Comparison of ENCODE assay signal across 7 cellular contexts in the genomic region with DNA sequence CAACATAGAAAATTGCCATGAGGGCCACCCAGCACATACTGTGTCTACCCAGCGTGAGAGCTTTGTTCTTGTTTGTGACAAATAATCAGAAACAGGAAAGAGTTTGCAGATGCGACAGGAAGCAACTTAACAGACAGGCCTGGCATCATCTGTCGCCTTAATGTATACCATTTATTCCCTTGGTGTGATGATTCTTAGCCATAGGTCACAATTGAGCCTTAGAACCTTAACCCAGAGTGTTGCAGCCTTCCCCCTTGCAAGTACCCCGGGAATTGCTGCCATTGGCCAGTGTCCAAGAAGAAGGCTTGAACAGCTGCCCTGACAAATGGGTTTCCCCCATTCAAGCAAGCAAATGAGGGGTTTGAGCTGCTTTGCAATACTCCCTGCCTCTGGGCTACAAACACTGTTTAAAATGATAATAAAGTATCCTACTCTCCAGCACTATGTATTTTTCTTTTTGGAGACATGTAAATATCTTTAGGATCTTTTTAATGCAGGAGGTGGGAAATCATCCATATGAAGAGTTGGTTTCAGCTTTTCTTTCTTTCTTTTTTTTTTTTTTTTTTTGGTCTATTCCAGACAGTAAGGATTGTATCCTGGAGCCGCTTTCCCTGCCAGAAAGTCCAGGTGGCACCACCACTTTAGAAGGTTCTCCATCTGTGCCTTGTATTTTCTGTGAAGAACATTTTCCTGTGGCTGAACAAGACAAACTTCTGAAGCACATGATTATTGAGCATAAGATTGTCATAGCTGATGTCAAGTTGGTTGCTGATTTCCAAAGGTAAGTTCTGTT.
A peak's percentile ranks its signal among the peaks of the same experiment; 100 is the strongest.
DNase-seq lines count a peak whose midpoint lies in the region; ATAC-seq and TF ChIP-seq lines count a peak whose summit lies in the region.

No MANE protein-coding gene starts in this region.

- ATAC-seq in HG02943 (IDR thresholded peaks at IDR 0.05; ENCODE audit: low read depth, unreplicated experiment): peak; percentile 49

- H3K4me1 Mint-ChIP-seq in neural crest cell (no peaks in the 10 kb centered on the region), progenitor cell of endocrine pancreas (ENCODE audit: low read depth) (no peaks in the 10 kb centered on the region)

- peak overlapping the region; percentile 10 for H3K27ac Mint-ChIP-seq in neural crest cell (ENCODE audit: unreplicated experiment)
- H3K27ac Mint-ChIP-seq in progenitor cell of endocrine pancreas: no peak overlapping the region

- H3K4me3 Mint-ChIP-seq in neural crest cell: no peak overlapping the region
- no peak overlapping the region for H3K4me3 Mint-ChIP-seq in progenitor cell of endocrine pancreas (ENCODE audit: low read depth)

- no peaks in the 10 kb centered on the region for H3K27me3 Mint-ChIP-seq in neural crest cell (ENCODE audit: low read depth)
- H3K27me3 Mint-ChIP-seq in progenitor cell of endocrine pancreas: no peaks in the 10 kb centered on the region

- DNase-seq in GM19238 (ENCODE audit: insufficient read length, low spot score): peak; percentile 7
- DNase-seq in NCI-H2171 treated with DMSO at 0.1 percent for 48 hours (lab: John Stamatoyannopoulos, UW): peak; percentile 97
- no peak for DNase-seq in neural crest cell (ENCODE audit: low read depth, low spot score)
- DNase-seq in effector CD4-positive, alpha-beta T cell: no peak
- DNase-seq in activated CD8-positive, alpha-beta memory T cell treated with anti-CD3 and anti-CD28 coated beads, Interleukin-2, amount 50 U/mL, for 48 hours: no peak
- no peak for DNase-seq in progenitor cell of endocrine pancreas (ENCODE audit: low spot score, unreplicated experiment)

- H3K36me3 Mint-ChIP-seq in neural crest cell (ENCODE audit: low read depth) (peaks cover 3% of the 10 kb centered on the region), progenitor cell of endocrine pancreas (ENCODE audit: insufficient read depth) (peaks cover 6% of the 10 kb centered on the region)

- TF ChIP-seq CTCF in neural crest cell (conservative IDR thresholded peaks at IDR 0.05) (no peak), progenitor cell of endocrine pancreas (IDR thresholded peaks at IDR 0.05; ENCODE audit: unreplicated experiment) (no peak)

- no peaks in the 10 kb centered on the region for H3K9me3 Mint-ChIP-seq in neural crest cell
- H3K9me3 Mint-ChIP-seq in progenitor cell of endocrine pancreas (ENCODE audit: low read depth): no peaks in the 10 kb centered on the region

Comparison
In these comparisons a context has a peak if more than half of its experiments do, and no peak if none do; other contexts are left out.
1. DNase-seq: peak in GM19238 (single experiment) and NCI-H2171 treated with DMSO at 0.1 percent for 48 hours (single experiment); none in neural crest cell (single experiment), effector CD4-positive, alpha-beta T cell (single experiment), activated CD8-positive, alpha-beta memory T cell treated with anti-CD3 and anti-CD28 coated beads, Interleukin-2, amount 50 U/mL, for 48 hours (single experiment) and progenitor cell of endocrine pancreas (single experiment).